1 cellular context compared by ENCODE assay signal in genomic region chr14:75428230-75429104, GRCh38.
A peak's percentile ranks its signal among the peaks of the same experiment; 100 is the strongest.
TF ChIP-seq lines count a peak whose summit lies in the region.

No MANE protein-coding gene starts in this region.

TF ChIP-seq in K562, 482 proteins besides CTCF, POLR2A, EP300 and RAD21 (continued from another document):
- TF ChIP-seq SFPQ (IDR thresholded peaks at IDR 0.05; ENCODE audit: low read depth, low read length), result no peak
- TF ChIP-seq GABPB1 (CRISPR knock-in tag; IDR thresholded peaks at IDR 0.05), result no peak
- no peak for TF ChIP-seq RBM17 (IDR thresholded peaks at IDR 0.05; ENCODE audit: borderline replicate concordance, low read depth, low read length)
- TF ChIP-seq HMG20A (CRISPR knock-in tag; conservative IDR thresholded peaks at IDR 0.05), result no peak
- TF ChIP-seq MAZ (CRISPR knock-in tag; conservative IDR thresholded peaks at IDR 0.05 in 1 of 2, IDR thresholded peaks at IDR 0.05 in 1 of 2), result peak in 1 of 2 experiments; percentile 14; a peak in 2 of 4 replicates
- no peak for TF ChIP-seq GTF2A2 (tag; IDR thresholded peaks at IDR 0.05)
- no peak for TF ChIP-seq YBX1 (IDR thresholded peaks at IDR 0.05)
- TF ChIP-seq, protein P1, sequence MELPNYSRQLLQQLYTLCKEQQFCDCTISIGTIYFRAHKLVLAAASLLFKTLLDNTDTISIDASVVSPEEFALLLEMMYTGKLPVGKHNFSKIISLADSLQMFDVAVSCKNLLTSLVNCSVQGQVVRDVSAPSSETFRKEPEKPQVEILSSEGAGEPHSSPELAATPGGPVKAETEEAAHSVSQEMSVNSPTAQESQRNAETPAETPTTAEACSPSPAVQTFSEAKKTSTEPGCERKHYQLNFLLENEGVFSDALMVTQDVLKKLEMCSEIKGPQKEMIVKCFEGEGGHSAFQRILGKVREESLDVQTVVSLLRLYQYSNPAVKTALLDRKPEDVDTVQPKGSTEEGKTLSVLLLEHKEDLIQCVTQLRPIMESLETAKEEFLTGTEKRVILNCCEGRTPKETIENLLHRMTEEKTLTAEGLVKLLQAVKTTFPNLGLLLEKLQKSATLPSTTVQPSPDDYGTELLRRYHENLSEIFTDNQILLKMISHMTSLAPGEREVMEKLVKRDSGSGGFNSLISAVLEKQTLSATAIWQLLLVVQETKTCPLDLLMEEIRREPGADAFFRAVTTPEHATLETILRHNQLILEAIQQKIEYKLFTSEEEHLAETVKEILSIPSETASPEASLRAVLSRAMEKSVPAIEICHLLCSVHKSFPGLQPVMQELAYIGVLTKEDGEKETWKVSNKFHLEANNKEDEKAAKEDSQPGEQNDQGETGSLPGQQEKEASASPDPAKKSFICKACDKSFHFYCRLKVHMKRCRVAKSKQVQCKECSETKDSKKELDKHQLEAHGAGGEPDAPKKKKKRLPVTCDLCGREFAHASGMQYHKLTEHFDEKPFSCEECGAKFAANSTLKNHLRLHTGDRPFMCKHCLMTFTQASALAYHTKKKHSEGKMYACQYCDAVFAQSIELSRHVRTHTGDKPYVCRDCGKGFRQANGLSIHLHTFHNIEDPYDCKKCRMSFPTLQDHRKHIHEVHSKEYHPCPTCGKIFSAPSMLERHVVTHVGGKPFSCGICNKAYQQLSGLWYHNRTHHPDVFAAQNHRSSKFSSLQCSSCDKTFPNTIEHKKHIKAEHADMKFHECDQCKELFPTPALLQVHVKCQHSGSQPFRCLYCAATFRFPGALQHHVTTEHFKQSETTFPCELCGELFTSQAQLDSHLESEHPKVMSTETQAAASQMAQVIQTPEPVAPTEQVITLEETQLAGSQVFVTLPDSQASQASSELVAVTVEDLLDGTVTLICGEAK (IDR thresholded peaks at IDR 0.05), result peak; percentile 44; the same call in 1 of the 2 replicates
- TF ChIP-seq, protein P1 (CRISPR knock-in tag; IDR thresholded peaks at IDR 0.05), result no peak
- TF ChIP-seq ARHGAP35 (IDR thresholded peaks at IDR 0.05; ENCODE audit: partially characterized antibody), result no peak
- 0 out of 4 replicates have a peak, but pooled peaks of 1 of the 2 experiments have one; percentile 48 for TF ChIP-seq UBTF (IDR thresholded peaks at IDR 0.05; ENCODE audit: borderline replicate concordance in 1 of 2, low read depth in 2 of 2, low read length in 2 of 2)
- no peak for TF ChIP-seq BACH1 (tag; IDR thresholded peaks at IDR 0.05)
- TF ChIP-seq STAT5B (CRISPR knock-in tag; IDR thresholded peaks at IDR 0.05), result no peak
- peak; percentile 88 for TF ChIP-seq ZNF263 (CRISPR knock-in tag; IDR thresholded peaks at IDR 0.05; ENCODE audit: borderline replicate concordance)
- no peak for TF ChIP-seq BCL6 (CRISPR knock-in tag; IDR thresholded peaks at IDR 0.05)
- TF ChIP-seq RNF2 (IDR thresholded peaks at IDR 0.05), result no peak
- TF ChIP-seq ZNF384 (IDR thresholded peaks at IDR 0.05; ENCODE audit: low read depth, low read length), result no peak
- TF ChIP-seq ZNF175 (CRISPR knock-in tag; IDR thresholded peaks at IDR 0.05; ENCODE audit: low read depth), result no peak
